ENCODE assay signal across 1 cellular context in the genomic region with DNA sequence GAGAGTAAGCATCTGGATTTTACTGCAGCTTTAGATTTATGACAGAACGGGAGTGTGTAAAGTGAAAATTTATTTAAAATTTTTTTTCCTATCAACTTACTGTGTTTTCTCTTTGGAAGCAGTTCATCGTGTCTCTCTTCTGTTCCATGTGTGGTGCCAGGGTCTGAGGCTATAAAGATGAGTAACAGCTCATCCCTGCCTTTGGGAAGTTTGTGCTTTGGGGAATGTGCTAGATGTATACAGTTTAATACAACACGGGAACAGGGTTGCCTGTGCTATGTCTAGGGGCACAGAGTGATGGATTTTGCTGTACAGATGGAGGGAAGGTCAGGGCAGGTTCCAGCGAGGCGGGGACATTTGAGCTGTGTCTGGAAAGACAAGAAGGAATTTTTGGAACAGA.
TF ChIP-seq lines count a peak whose summit lies in the region.

No MANE protein-coding gene starts in this region.

TF ChIP-seq in HepG2, 621 proteins besides CTCF, POLR2A, EP300 and RAD21 (continued from another document):
- TF ChIP-seq, protein P1, sequence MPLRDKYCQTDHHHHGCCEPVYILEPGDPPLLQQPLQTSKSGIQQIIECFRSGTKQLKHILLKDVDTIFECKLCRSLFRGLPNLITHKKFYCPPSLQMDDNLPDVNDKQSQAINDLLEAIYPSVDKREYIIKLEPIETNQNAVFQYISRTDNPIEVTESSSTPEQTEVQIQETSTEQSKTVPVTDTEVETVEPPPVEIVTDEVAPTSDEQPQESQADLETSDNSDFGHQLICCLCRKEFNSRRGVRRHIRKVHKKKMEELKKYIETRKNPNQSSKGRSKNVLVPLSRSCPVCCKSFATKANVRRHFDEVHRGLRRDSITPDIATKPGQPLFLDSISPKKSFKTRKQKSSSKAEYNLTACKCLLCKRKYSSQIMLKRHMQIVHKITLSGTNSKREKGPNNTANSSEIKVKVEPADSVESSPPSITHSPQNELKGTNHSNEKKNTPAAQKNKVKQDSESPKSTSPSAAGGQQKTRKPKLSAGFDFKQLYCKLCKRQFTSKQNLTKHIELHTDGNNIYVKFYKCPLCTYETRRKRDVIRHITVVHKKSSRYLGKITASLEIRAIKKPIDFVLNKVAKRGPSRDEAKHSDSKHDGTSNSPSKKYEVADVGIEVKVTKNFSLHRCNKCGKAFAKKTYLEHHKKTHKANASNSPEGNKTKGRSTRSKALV (CRISPR knock-in tag; IDR thresholded peaks at IDR 0.05), result no peak
- TF ChIP-seq, protein P2, sequence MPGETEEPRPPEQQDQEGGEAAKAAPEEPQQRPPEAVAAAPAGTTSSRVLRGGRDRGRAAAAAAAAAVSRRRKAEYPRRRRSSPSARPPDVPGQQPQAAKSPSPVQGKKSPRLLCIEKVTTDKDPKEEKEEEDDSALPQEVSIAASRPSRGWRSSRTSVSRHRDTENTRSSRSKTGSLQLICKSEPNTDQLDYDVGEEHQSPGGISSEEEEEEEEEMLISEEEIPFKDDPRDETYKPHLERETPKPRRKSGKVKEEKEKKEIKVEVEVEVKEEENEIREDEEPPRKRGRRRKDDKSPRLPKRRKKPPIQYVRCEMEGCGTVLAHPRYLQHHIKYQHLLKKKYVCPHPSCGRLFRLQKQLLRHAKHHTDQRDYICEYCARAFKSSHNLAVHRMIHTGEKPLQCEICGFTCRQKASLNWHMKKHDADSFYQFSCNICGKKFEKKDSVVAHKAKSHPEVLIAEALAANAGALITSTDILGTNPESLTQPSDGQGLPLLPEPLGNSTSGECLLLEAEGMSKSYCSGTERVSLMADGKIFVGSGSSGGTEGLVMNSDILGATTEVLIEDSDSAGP (CRISPR knock-in tag; IDR thresholded peaks at IDR 0.05; ENCODE audit: borderline replicate concordance), result no peak
- TF ChIP-seq ZBTB7B (CRISPR knock-in tag; IDR thresholded peaks at IDR 0.05), result no peak
- TF ChIP-seq, protein P3, sequence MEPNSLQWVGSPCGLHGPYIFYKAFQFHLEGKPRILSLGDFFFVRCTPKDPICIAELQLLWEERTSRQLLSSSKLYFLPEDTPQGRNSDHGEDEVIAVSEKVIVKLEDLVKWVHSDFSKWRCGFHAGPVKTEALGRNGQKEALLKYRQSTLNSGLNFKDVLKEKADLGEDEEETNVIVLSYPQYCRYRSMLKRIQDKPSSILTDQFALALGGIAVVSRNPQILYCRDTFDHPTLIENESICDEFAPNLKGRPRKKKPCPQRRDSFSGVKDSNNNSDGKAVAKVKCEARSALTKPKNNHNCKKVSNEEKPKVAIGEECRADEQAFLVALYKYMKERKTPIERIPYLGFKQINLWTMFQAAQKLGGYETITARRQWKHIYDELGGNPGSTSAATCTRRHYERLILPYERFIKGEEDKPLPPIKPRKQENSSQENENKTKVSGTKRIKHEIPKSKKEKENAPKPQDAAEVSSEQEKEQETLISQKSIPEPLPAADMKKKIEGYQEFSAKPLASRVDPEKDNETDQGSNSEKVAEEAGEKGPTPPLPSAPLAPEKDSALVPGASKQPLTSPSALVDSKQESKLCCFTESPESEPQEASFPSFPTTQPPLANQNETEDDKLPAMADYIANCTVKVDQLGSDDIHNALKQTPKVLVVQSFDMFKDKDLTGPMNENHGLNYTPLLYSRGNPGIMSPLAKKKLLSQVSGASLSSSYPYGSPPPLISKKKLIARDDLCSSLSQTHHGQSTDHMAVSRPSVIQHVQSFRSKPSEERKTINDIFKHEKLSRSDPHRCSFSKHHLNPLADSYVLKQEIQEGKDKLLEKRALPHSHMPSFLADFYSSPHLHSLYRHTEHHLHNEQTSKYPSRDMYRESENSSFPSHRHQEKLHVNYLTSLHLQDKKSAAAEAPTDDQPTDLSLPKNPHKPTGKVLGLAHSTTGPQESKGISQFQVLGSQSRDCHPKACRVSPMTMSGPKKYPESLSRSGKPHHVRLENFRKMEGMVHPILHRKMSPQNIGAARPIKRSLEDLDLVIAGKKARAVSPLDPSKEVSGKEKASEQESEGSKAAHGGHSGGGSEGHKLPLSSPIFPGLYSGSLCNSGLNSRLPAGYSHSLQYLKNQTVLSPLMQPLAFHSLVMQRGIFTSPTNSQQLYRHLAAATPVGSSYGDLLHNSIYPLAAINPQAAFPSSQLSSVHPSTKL (CRISPR knock-in tag; IDR thresholded peaks at IDR 0.05), result no peak
- no peak for TF ChIP-seq KLF6 (CRISPR knock-in tag; IDR thresholded peaks at IDR 0.05)
- TF ChIP-seq KAT7 (CRISPR knock-in tag; IDR thresholded peaks at IDR 0.05; ENCODE audit: borderline replicate concordance), result no peak
- TF ChIP-seq PCBP2 (optimal IDR thresholded peaks at IDR 0.05; ENCODE audit: low read depth, low read length, poor library complexity, severe bottlenecking), result no peak
- TF ChIP-seq, protein P4, sequence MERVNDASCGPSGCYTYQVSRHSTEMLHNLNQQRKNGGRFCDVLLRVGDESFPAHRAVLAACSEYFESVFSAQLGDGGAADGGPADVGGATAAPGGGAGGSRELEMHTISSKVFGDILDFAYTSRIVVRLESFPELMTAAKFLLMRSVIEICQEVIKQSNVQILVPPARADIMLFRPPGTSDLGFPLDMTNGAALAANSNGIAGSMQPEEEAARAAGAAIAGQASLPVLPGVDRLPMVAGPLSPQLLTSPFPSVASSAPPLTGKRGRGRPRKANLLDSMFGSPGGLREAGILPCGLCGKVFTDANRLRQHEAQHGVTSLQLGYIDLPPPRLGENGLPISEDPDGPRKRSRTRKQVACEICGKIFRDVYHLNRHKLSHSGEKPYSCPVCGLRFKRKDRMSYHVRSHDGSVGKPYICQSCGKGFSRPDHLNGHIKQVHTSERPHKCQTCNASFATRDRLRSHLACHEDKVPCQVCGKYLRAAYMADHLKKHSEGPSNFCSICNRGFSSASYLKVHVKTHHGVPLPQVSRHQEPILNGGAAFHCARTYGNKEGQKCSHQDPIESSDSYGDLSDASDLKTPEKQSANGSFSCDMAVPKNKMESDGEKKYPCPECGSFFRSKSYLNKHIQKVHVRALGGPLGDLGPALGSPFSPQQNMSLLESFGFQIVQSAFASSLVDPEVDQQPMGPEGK (CRISPR knock-in tag; IDR thresholded peaks at IDR 0.05), result no peak
- TF ChIP-seq FOXK2 (IDR thresholded peaks at IDR 0.05), result no peak
- no peak for TF ChIP-seq NCOA2 (CRISPR knock-in tag; IDR thresholded peaks at IDR 0.05)
- TF ChIP-seq NRL (CRISPR knock-in tag; IDR thresholded peaks at IDR 0.05; ENCODE audit: borderline replicate concordance), result no peak
- no peak for TF ChIP-seq HNF4G (IDR thresholded peaks at IDR 0.05; ENCODE audit: borderline replicate concordance, low read depth, low read length)
- no peak for TF ChIP-seq HNF4G (CRISPR knock-in tag; IDR thresholded peaks at IDR 0.05; ENCODE audit: borderline replicate concordance, low read depth)
